In the genomic region with DNA sequence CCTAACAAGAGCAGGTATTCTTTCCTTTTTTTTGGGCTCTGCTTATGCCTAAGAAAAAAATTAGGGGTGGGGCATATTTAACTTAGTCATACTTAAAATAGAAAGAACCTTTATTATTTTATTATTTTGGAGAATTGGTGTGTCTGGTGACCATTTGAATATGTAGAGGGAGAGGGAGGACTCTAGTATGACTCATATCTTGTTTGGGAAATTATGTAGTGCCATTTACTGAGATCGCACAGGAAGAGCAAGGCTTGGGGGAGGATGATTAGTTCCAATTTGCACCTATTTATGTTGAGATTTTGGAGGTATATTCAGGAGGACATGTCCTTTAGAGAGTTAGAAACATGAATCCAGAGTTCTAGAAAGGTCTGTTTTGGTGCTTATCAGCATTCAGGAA, we compare ENCODE assay signal across 19 cellular contexts. TPM values are rescaled to one million over a fixed set of nuclear protein-coding genes. Genes with fewer than 3 reads are reported as not detected.
A peak's percentile ranks its signal among the peaks of the same experiment; 100 is the strongest.
DNase-seq lines count a peak whose midpoint lies in the region; ATAC-seq, FAIRE-seq and TF ChIP-seq lines count a peak whose summit lies in the region.
"Had no signal": no experiment of that assay in that cellular context is flagged by ENCODE, and none has a peak within 500 bp of the region (broad histone marks: within the 10 kb centered on the region; RNA-seq: fewer than 3 reads in every experiment).

No MANE protein-coding gene starts in this region.

- H3K4me3 ChIP-seq in adrenal gland (no peak overlapping the region), WERI-Rb-1 (ENCODE audit: low read depth, low read length) (no peak overlapping the region)
- H3K4me3 ChIP-seq: esophagus squamous epithelium, sigmoid colon, transverse colon had no signal

- H3K9me3 ChIP-seq in adrenal gland (replicated peaks in 1 of 3) = no peaks in the 10 kb centered on the region
- no peaks in the 10 kb centered on the region for H3K9me3 ChIP-seq in WERI-Rb-1 (ENCODE audit: severe bottlenecking)
- H3K9me3 ChIP-seq: esophagus squamous epithelium, sigmoid colon, transverse colon had no signal

- H3K36me3 ChIP-seq in adrenal gland (replicated peaks in 1 of 2) (peaks cover 0 to 80% of the 10 kb centered on the region in 2 donors), WERI-Rb-1 (peaks cover 89% of the 10 kb centered on the region)

- DNase-seq in AG08396 (ENCODE audit: low spot score) (peak; percentile 5), EL (peak; percentile 14), adrenal gland (no peak), iris pigment epithelial cell (ENCODE audit: low read depth) (peak; percentile 36), WERI-Rb-1 (no peak), frontal cortex (ENCODE audit: low spot score in 2 of 2) (no peak)
- DNase-seq: cortex of kidney; DMS153; esophagus squamous epithelium; H7; NCI-H146; NK-92 treated with Interleukin-12 subunit alpha and Interleukin-12 subunit beta, amount 100 ng/mL, for 24 hours; sigmoid colon; stimulated activated CD4-positive, alpha-beta T cell treated with anti-CD3 and anti-CD28 coated beads, Interleukin-4, amount 100 ng/mL, for 1 hour; transverse colon had no signal

- H3K27ac ChIP-seq in adrenal gland (peak overlapping the region in 4 of 5 donors; percentile 8 to 79 (median 22)), WERI-Rb-1 (no peak overlapping the region)
- H3K27ac ChIP-seq: esophagus squamous epithelium, sigmoid colon had no signal

- ATAC-seq in HG02970 (IDR thresholded peaks at IDR 0.05; ENCODE audit: low FRiP score, unreplicated experiment) = no peak
- ATAC-seq in GM21723 (IDR thresholded peaks at IDR 0.05; ENCODE audit: unreplicated experiment) = no peak
- ATAC-seq: WTC11 had no signal

- intact Hi-C loops in adrenal gland (cut with DNase I) = no loop called here

- 44 to 70% (median 51%) methylated on average over 1 of the region's 1 CpG for WGBS in adrenal gland, 4 donors

- H3K4me1 ChIP-seq in adrenal gland (replicated peaks in 1 of 2) = peaks cover 8 to 11% of the 10 kb centered on the region in 2 donors
- H3K4me1 ChIP-seq: sigmoid colon had no signal

- no peak for TF ChIP-seq CTCF in adrenal gland (IDR thresholded peaks at IDR 0.05)
- no peak for TF ChIP-seq CTCF in WERI-Rb-1 (IDR thresholded peaks at IDR 0.05; ENCODE audit: low read depth, low read length)

- H3K27me3 ChIP-seq in adrenal gland (no peaks in the 10 kb centered on the region), WERI-Rb-1 (ENCODE audit: insufficient read depth, low read depth, severe bottlenecking) (no peaks in the 10 kb centered on the region)
- H3K27me3 ChIP-seq: esophagus squamous epithelium, sigmoid colon, transverse colon had no signal

- no peak for TF ChIP-seq POLR2A in adrenal gland (IDR thresholded peaks at IDR 0.05)

- no peak for FAIRE-seq in frontal cortex (lab: Jason Lieb, UNC)
- FAIRE-seq: HTR-8/SVneo had no signal

RNA-seq across cellular contexts. Expression of a gene that starts 9.9 kb away (rescaled TPM):
- total RNA-seq in adrenal gland = 10 to 100 TPM; 30.6 to 69.1 (median 56.8) TPM
- 10 to 100 TPM; 49.8 to 57.8 (median 52.0) TPM for polyA plus RNA-seq in adrenal gland
- total RNA-seq in frontal cortex = 71.3 TPM

RNA-seq across cellular contexts. Expression of a gene that starts 44.9 kb away (rescaled TPM):
- total RNA-seq in adrenal gland = 10 to 100 TPM; 10.2 to 43.7 (median 19.9) TPM
- 10 to 100 TPM in 2 of 3 donors, 1 to 10 TPM in 1; 8.8 to 32.5 (median 11.2) TPM for polyA plus RNA-seq in adrenal gland
- 4.9 TPM for total RNA-seq in frontal cortex

RNA-seq across cellular contexts. Expression of a gene that starts 53.4 kb away (rescaled TPM):
- total RNA-seq in adrenal gland = 10 to 100 TPM in 6 of 8 donors, 1 to 10 TPM in 2; 7.2 to 25.2 (median 12.8) TPM
- 10 to 100 TPM in 1 of 3 donors, 1 to 10 TPM in 2; 4.1 to 11.1 (median 5.2) TPM for polyA plus RNA-seq in adrenal gland
- total RNA-seq in frontal cortex = 20.8 TPM

RNA-seq across cellular contexts. Expression of a gene that starts 53.6 kb away (rescaled TPM):
- total RNA-seq in adrenal gland (100 to 1,000 TPM in 1 of 8 donors, 10 to 100 TPM in 7; 51.1 to 144 (median 70.1) TPM), frontal cortex (18.8 TPM)
- polyA plus RNA-seq in adrenal gland = 10 to 100 TPM; 37.4 to 63.7 (median 54.2) TPM

Comparison
In these comparisons a context has a peak if more than half of its experiments do, and no peak if none do; other contexts are left out.
1. DNase-seq: peak in AG08396 (single experiment), EL (single experiment) and iris pigment epithelial cell (single experiment); none in adrenal gland (0 of 7), WERI-Rb-1 (single experiment) and frontal cortex (0 of 2).